In the genomic region with DNA sequence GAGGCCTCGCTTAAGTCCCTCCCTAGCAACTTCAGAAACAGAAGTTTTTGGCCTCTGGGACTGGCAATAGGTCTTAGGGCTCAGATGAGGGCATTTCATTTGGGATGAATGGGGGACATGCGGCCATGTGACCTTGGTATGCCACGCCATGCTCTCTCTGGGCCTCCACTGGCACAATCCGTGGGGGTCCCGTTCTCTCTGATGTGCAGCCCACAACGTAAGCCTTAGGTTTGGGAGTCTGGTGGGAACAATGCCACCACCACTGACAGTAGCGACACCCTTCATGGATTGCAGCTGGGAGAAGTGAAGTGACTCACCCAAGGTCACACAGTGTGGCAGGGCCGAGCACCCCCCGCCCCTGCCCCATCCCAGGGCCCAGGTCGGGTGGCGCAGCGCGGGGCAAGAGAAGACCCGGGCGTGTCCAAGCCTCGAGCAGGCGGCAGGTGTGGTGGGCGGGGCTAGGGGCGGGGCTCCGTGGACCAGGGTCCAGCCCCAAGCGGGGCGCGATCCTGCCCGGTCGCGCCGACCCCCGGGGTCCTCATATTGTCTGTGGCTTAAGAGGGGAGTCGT, we compare ENCODE assay signal across 8 cellular contexts. TPM values are rescaled to one million over a fixed set of nuclear protein-coding genes. Genes with fewer than 3 reads are reported as not detected.
DNase-seq lines count a peak whose midpoint lies in the region; ATAC-seq, FAIRE-seq and TF ChIP-seq lines count a peak whose summit lies in the region.

No MANE protein-coding gene starts in this region.

- H4K20me1 ChIP-seq in astrocyte (ENCODE audit: insufficient read depth, low read length): peaks cover 24% of the 10 kb centered on the region

- DNase-seq in COLO668 (lab: John Stamatoyannopoulos, UW; ENCODE audit: unreplicated experiment) (peak; percentile 67), NT2/D1 (ENCODE audit: low read depth, low spot score) (no peak), astrocyte (ENCODE audit: low read depth) (no peak), GM10266 (ENCODE audit: extremely low spot score) (no peak)

- no peak for FAIRE-seq in astrocyte (lab: Jason Lieb, UNC)

- H3K4me3 Mint-ChIP-seq in astrocyte (ENCODE audit: unreplicated experiment): peak overlapping the region; percentile 71

- TF ChIP-seq CTCF in astrocyte (IDR thresholded peaks at IDR 0.05; ENCODE audit: insufficient read depth, low read depth, low read length): no peak
- no peak for TF ChIP-seq CTCF in liver (IDR thresholded peaks at IDR 0.05; ENCODE audit: low read depth, low read length, missing input control)
- no peak for TF ChIP-seq CTCF in GM10266 (IDR thresholded peaks at IDR 0.05; ENCODE audit: control insufficient read depth, insufficient read depth, low read depth, missing control alignments)

- WGBS in liver: 14% methylated on average over 29 of the region's 29 CpGs

- H3K9me3 Mint-ChIP-seq in astrocyte (ENCODE audit: unreplicated experiment): peaks cover 2% of the 10 kb centered on the region

- TF ChIP-seq RAD21 in liver (IDR thresholded peaks at IDR 0.05): no peak

- ATAC-seq in HG03520 (IDR thresholded peaks at IDR 0.05; ENCODE audit: unreplicated experiment) (no peak), GM18868 (IDR thresholded peaks at IDR 0.05; ENCODE audit: unreplicated experiment) (no peak)

- H3K36me3 Mint-ChIP-seq in astrocyte (ENCODE audit: low read depth, unreplicated experiment): peaks cover 5% of the 10 kb centered on the region

- H3K27ac ChIP-seq in astrocyte (ENCODE audit: low read depth, low read length): no peak overlapping the region
- peak overlapping the region; percentile 79 to 98 for H3K27ac ChIP-seq in liver (ENCODE audit: low read depth in 1 of 2, low read length in 2 of 2)
- peak overlapping the region; percentile 97 for H3K27ac ChIP-seq in stomach smooth muscle (ENCODE audit: low read length)

- H3K4me3 ChIP-seq in NT2/D1 (ENCODE audit: insufficient read length, low read depth) (peak overlapping the region; percentile 12), astrocyte (ENCODE audit: insufficient read depth, low read depth, low read length) (no peak overlapping the region), liver (ENCODE audit: low read depth in 1 of 3, low read length in 3 of 3) (peak overlapping the region; percentile 20 to 78 (median 28)), stomach smooth muscle (ENCODE audit: low read length in 2 of 2) (peak overlapping the region in 1 of 2 donors; percentile 40)

- H3K36me3 ChIP-seq in NT2/D1 (ENCODE audit: insufficient read depth, insufficient read length, low read length) (peaks cover 19% of the 10 kb centered on the region), astrocyte (ENCODE audit: insufficient read depth, low read length) (no peaks in the 10 kb centered on the region), liver (ENCODE audit: control insufficient read depth in 4 of 4, insufficient read depth in 3 of 4, low read depth in 1 of 4, low read length in 3 of 4) (peaks cover 0 to 9% (median 0%) of the 10 kb centered on the region in 4 donors), stomach smooth muscle (ENCODE audit: control insufficient read depth in 2 of 2, insufficient read depth in 2 of 2, low read length in 2 of 2) (peaks cover 6 to 11% of the 10 kb centered on the region in 2 donors)

- no peaks in the 10 kb centered on the region for H3K9me3 ChIP-seq in NT2/D1 (ENCODE audit: insufficient read depth, low read length)
- H3K9me3 ChIP-seq in astrocyte (ENCODE audit: insufficient read depth, low read depth, low read length): no peaks in the 10 kb centered on the region
- no peaks in the 10 kb centered on the region for H3K9me3 ChIP-seq in liver (ENCODE audit: control insufficient read depth in 4 of 4, low read length in 3 of 4)
- no peaks in the 10 kb centered on the region for H3K9me3 ChIP-seq in stomach smooth muscle (ENCODE audit: control insufficient read depth in 2 of 2, low read length in 2 of 2)

- peak overlapping the region; percentile 12 for H3K27ac Mint-ChIP-seq in astrocyte (ENCODE audit: unreplicated experiment)

- H3K4me2 ChIP-seq in astrocyte (ENCODE audit: low read length): peak overlapping the region; percentile 96

- H2AFZ ChIP-seq in astrocyte (ENCODE audit: low read depth, low read length): peak overlapping the region; percentile 70

- H3K27me3 Mint-ChIP-seq in astrocyte (ENCODE audit: low read depth, unreplicated experiment): peaks cover 7% of the 10 kb centered on the region

- H3K27me3 ChIP-seq in NT2/D1 (ENCODE audit: insufficient read depth, insufficient read length) (peaks cover 3% of the 10 kb centered on the region), astrocyte (ENCODE audit: insufficient read depth, low read length) (no peaks in the 10 kb centered on the region), liver (ENCODE audit: control insufficient read depth in 4 of 4, insufficient read depth in 4 of 4, low read length in 3 of 4) (no peaks in the 10 kb centered on the region), stomach smooth muscle (ENCODE audit: control insufficient read depth in 1 of 2, insufficient read depth in 2 of 2, low read length in 2 of 2) (no peaks in the 10 kb centered on the region)

- peaks cover 24% of the 10 kb centered on the region for H3K4me1 ChIP-seq in NT2/D1 (ENCODE audit: insufficient read depth, insufficient read length)
- peaks cover 27% of the 10 kb centered on the region for H3K4me1 ChIP-seq in astrocyte (ENCODE audit: insufficient read depth, low read length)
- H3K4me1 ChIP-seq in liver (ENCODE audit: control insufficient read depth in 4 of 4, insufficient read depth in 4 of 4, low read length in 3 of 4): peaks cover 0 to 44% (median 26%) of the 10 kb centered on the region in 4 donors
- peaks cover 30% of the 10 kb centered on the region for H3K4me1 ChIP-seq in stomach smooth muscle (ENCODE audit: control insufficient read depth, insufficient read depth, low read length)

- H3K9ac ChIP-seq in NT2/D1 (ENCODE audit: insufficient read length, low read depth): peak overlapping the region; percentile 52
- peak overlapping the region; percentile 96 for H3K9ac ChIP-seq in astrocyte (ENCODE audit: low read length)
- peak overlapping the region; percentile 39 to 64 for H3K9ac ChIP-seq in liver (ENCODE audit: low read depth in 1 of 2, low read length in 2 of 2)
- peak overlapping the region; percentile 36 to 80 for H3K9ac ChIP-seq in stomach smooth muscle (ENCODE audit: low read length in 2 of 2)

- H3K4me1 Mint-ChIP-seq in astrocyte (ENCODE audit: low read depth, unreplicated experiment): peaks cover 9% of the 10 kb centered on the region

- H3K79me2 ChIP-seq in astrocyte (ENCODE audit: insufficient read depth, low read length): peaks cover 33% of the 10 kb centered on the region

TF ChIP-seq in liver, 16 proteins besides CTCF, POLR2A, EP300 and RAD21:
- no peak for TF ChIP-seq EGR1 (IDR thresholded peaks at IDR 0.05; ENCODE audit: low read depth in 2 of 2)
- no peak for TF ChIP-seq FOXA2 (IDR thresholded peaks at IDR 0.05)
- TF ChIP-seq YY1 (IDR thresholded peaks at IDR 0.05): no peak
- TF ChIP-seq TAF1 (conservative IDR thresholded peaks at IDR 0.05): no peak
- no peak for TF ChIP-seq RXRA (IDR thresholded peaks at IDR 0.05)
- peak in 1 of 2 donors; percentile 0 for TF ChIP-seq JUND (IDR thresholded peaks at IDR 0.05)
- TF ChIP-seq, protein P1, sequence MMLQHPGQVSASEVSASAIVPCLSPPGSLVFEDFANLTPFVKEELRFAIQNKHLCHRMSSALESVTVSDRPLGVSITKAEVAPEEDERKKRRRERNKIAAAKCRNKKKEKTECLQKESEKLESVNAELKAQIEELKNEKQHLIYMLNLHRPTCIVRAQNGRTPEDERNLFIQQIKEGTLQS (IDR thresholded peaks at IDR 0.05): peak; percentile 5

RNA-seq across cellular contexts. Expression of a gene that starts 0.9 kb away (rescaled TPM):
- total RNA-seq in astrocyte: 33.8 and 34.6 TPM in 2 replicates
- 10 to 100 TPM; 21.3 to 61.8 TPM for total RNA-seq in liver
- polyA plus RNA-seq in liver: 10 to 100 TPM; 19.7 to 37.0 TPM

RNA-seq across cellular contexts. Expression of a gene that starts 36.2 kb away (rescaled TPM):
- 41.6 and 44.1 TPM in 2 replicates for total RNA-seq in astrocyte
- 1 to 10 TPM; 4.8 to 6.5 TPM for total RNA-seq in liver
- polyA plus RNA-seq in liver: 10 to 100 TPM; 10.7 to 19.3 TPM
